22 cellular contexts compared by ENCODE assay signal in the genomic region with DNA sequence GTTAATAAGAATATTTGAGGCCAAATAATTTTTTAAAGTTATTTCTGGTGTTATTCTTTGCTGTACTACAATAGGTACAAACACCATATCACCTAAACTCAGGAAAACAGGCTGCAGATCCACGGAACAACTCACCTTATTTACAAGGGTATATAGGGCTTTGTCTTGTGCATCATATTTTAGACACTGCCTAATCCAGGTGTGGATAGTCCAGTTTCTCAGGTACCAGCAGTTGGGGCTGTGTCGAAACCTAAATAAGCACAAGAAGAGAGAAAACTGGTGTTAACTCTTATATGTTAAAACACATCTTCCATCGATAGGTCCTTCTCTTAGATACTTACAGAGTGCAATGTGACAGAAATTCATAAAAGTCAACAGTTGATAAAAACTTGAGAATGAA.
"Had no signal": no experiment of that assay in that cellular context is flagged by ENCODE, and none has a peak within 500 bp of the region (broad histone marks: within the 10 kb centered on the region; RNA-seq: fewer than 3 reads in every experiment).

No MANE protein-coding gene starts in this region.

- H3K4me1 ChIP-seq: testis had no signal

- H3K9me3 ChIP-seq: esophagus muscularis mucosa, gastrocnemius medialis, neutrophil, testis, tibial nerve had no signal

- FAIRE-seq: endothelial cell of umbilical vein had no signal

- ATAC-seq: gastrocnemius medialis; left colon; left ventricle myocardium superior; sciatic nerve; stimulated activated naive B cell treated with anti-CD40 and anti-IgM and Interleukin-4, amounts not matched to agents 10 μg/mL and 1 μg/mL and 100 μg/mL, for 72 hours; stimulated activated naive CD8-positive, alpha-beta T cell treated with anti-CD3 and anti-CD28 coated beads, Interleukin-15, amount 100 ng/mL, for 72 hours had no signal

- H3K36me3 ChIP-seq: neutrophil had no signal

- H3K27ac Mint-ChIP-seq: stimulated activated naive B cell treated with anti-CD40 and anti-IgM and Interleukin-4, amounts not matched to agents 10 μg/mL and 1 μg/mL and 100 μg/mL, for 72 hours; stimulated activated naive CD8-positive, alpha-beta T cell treated with anti-CD3 and anti-CD28 coated beads, Interleukin-15, amount 100 ng/mL, for 72 hours had no signal

- H3K27ac ChIP-seq: coronary artery, esophagus muscularis mucosa, gastrocnemius medialis, neutrophil, testis, tibial nerve had no signal

- H3K27me3 ChIP-seq: esophagus muscularis mucosa, gastrocnemius medialis, neutrophil, testis, tibial nerve had no signal

- DNase-seq: effector CD4-positive, alpha-beta T cell; endodermal cell; gastrocnemius medialis; glutamatergic neuron; left colon; left ventricle myocardium superior; midbrain; naive B cell; posterior cingulate gyrus; stimulated activated CD4-positive, alpha-beta T cell treated with anti-CD3 and anti-CD28 coated beads, Interleukin-2, amount 100 ng/mL, for 24 hours; stimulated activated CD4-positive, alpha-beta T cell treated with anti-CD3 and anti-CD28 coated beads, Interleukin-4, amount 100 ng/mL, for 4 hours; stimulated activated naive B cell treated with anti-CD40 and anti-IgM and Interleukin-4, amounts not matched to agents 10 μg/mL and 1 μg/mL and 100 μg/mL, for 72 hours; stimulated activated naive CD8-positive, alpha-beta T cell treated with anti-CD3 and anti-CD28 coated beads, Interleukin-15, amount 100 ng/mL, for 72 hours; testis had no signal

- H3K4me3 Mint-ChIP-seq: endodermal cell; naive B cell; nephron; stimulated activated naive B cell treated with anti-CD40 and anti-IgM and Interleukin-4, amounts not matched to agents 10 μg/mL and 1 μg/mL and 100 μg/mL, for 72 hours; stimulated activated naive CD8-positive, alpha-beta T cell treated with anti-CD3 and anti-CD28 coated beads, Interleukin-15, amount 100 ng/mL, for 72 hours had no signal

- H3K9me3 Mint-ChIP-seq: endodermal cell; naive B cell; nephron; stimulated activated naive B cell treated with anti-CD40 and anti-IgM and Interleukin-4, amounts not matched to agents 10 μg/mL and 1 μg/mL and 100 μg/mL, for 72 hours; stimulated activated naive CD8-positive, alpha-beta T cell treated with anti-CD3 and anti-CD28 coated beads, Interleukin-15, amount 100 ng/mL, for 72 hours had no signal

- H3K27me3 Mint-ChIP-seq: naive B cell; stimulated activated naive B cell treated with anti-CD40 and anti-IgM and Interleukin-4, amounts not matched to agents 10 μg/mL and 1 μg/mL and 100 μg/mL, for 72 hours; stimulated activated naive CD8-positive, alpha-beta T cell treated with anti-CD3 and anti-CD28 coated beads, Interleukin-15, amount 100 ng/mL, for 72 hours had no signal

- H3K4me3 ChIP-seq: coronary artery, esophagus muscularis mucosa, gastrocnemius medialis, lung, testis, tibial nerve had no signal
